Comparison of ENCODE assay signal across 18 cellular contexts in the genomic region with DNA sequence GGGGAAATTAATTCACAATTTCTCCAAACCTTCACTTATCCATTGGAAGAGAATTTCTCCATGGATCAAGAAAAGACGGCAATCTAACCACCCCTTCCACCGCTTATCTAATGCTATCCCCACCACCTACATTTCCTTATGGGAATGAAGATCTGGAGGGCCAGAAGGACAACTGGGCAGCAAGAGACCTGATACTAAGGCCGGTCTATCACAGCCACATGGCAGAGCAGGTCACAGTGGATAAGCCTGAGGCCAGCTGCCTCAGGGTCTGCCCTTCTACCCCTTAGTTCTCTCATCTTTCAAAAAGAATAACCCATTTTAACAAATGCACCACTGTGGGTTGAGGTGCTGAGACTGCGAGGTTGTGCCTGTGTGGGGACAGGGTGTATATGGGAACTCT. TPM values are rescaled to one million over a fixed set of nuclear protein-coding genes. Genes with fewer than 3 reads are reported as not detected.
DNase-seq lines count a peak whose midpoint lies in the region; ATAC-seq and TF ChIP-seq lines count a peak whose summit lies in the region.
"Had no signal": no experiment of that assay in that cellular context is flagged by ENCODE, and none has a peak within 500 bp of the region (broad histone marks: within the 10 kb centered on the region; RNA-seq: fewer than 3 reads in every experiment).

No MANE protein-coding gene starts in this region.

- ATAC-seq in HCT116: no peak
- ATAC-seq: A549 had no signal

- H2AFZ ChIP-seq in HCT116 (ENCODE audit: low read depth, low read length, poor library complexity, severe bottlenecking): no peak overlapping the region

- peak overlapping the region; percentile 92 for H3K27ac Mint-ChIP-seq in activated CD4-positive, alpha-beta T cell treated with anti-CD3 and anti-CD28 coated beads, Interleukin-2, amount 10 ng/mL, durations not matched to agents 24 days and 14 days
- no peak overlapping the region for H3K27ac Mint-ChIP-seq in activated CD4-positive, alpha-beta T cell treated with anti-CD3 and anti-CD28 coated beads, Interleukin-2, amount 10 ng/mL, durations not matched to agents 7 days and 5 days
- peak overlapping the region; percentile 79 for H3K27ac Mint-ChIP-seq in activated naive CD8-positive, alpha-beta T cell treated with anti-CD3 and anti-CD28 coated beads for 36 hours
- H3K27ac Mint-ChIP-seq in nephron progenitor cell: peak overlapping the region; percentile 92

- no TSS peak for BruUV-seq in HCT116 (replicated peaks; lab: Mats Ljungman, UMichigan)

- H3K79me2 ChIP-seq in HCT116 (ENCODE audit: insufficient read depth, low read length): peaks cover 7% of the 10 kb centered on the region; the same call in 1 of the 2 replicates

- intact Hi-C loops in activated CD4-positive, alpha-beta T cell treated with anti-CD3 and anti-CD28 coated beads, Interleukin-2, amount 10 ng/mL, durations not matched to agents 24 days and 14 days (cut with micrococcal nuclease): loop anchor here (5.0 kb wide), 1 partner anchor 1710 kb away; a partner anchor contains a TSS
- intact Hi-C loops in HCT116 (cut with micrococcal nuclease) (no loop called here), esophagus muscularis mucosa (cut with DNase I) (no loop called here)

- H3K9me3 ChIP-seq in HCT116 (ENCODE audit: control insufficient read depth in 1 of 2, insufficient read depth in 1 of 2, low read depth in 1 of 2, low read length in 2 of 2) (no peaks in the 10 kb centered on the region), esophagus muscularis mucosa (no peaks in the 10 kb centered on the region)
- H3K9me3 ChIP-seq: A549, uterus had no signal

- no peaks in the 10 kb centered on the region for H3K27me3 Mint-ChIP-seq in activated CD4-positive, alpha-beta T cell treated with anti-CD3 and anti-CD28 coated beads, Interleukin-2, amount 10 ng/mL, durations not matched to agents 24 days and 14 days
- H3K27me3 Mint-ChIP-seq in activated CD4-positive, alpha-beta T cell treated with anti-CD3 and anti-CD28 coated beads, Interleukin-2, amount 10 ng/mL, durations not matched to agents 7 days and 5 days: no peaks in the 10 kb centered on the region
- no peaks in the 10 kb centered on the region for H3K27me3 Mint-ChIP-seq in activated naive CD8-positive, alpha-beta T cell treated with anti-CD3 and anti-CD28 coated beads for 36 hours
- no peaks in the 10 kb centered on the region for H3K27me3 Mint-ChIP-seq in nephron progenitor cell (ENCODE audit: low read depth, poor library complexity)

- H3K9me3 Mint-ChIP-seq in activated CD4-positive, alpha-beta T cell treated with anti-CD3 and anti-CD28 coated beads, Interleukin-2, amount 10 ng/mL, durations not matched to agents 24 days and 14 days: peaks cover 4% of the 10 kb centered on the region
- peaks cover 2% of the 10 kb centered on the region for H3K9me3 Mint-ChIP-seq in activated CD4-positive, alpha-beta T cell treated with anti-CD3 and anti-CD28 coated beads, Interleukin-2, amount 10 ng/mL, durations not matched to agents 7 days and 5 days
- H3K9me3 Mint-ChIP-seq in activated naive CD8-positive, alpha-beta T cell treated with anti-CD3 and anti-CD28 coated beads for 36 hours: no peaks in the 10 kb centered on the region
- H3K9me3 Mint-ChIP-seq in nephron progenitor cell: no peaks in the 10 kb centered on the region
- H3K9me3 Mint-ChIP-seq: nephron had no signal

- no peaks in the 10 kb centered on the region for H4K20me1 ChIP-seq in HCT116 (ENCODE audit: insufficient read depth)

- POLR2A ChIA-PET in activated CD4-positive, alpha-beta T cell treated with anti-CD3 and anti-CD28 coated beads, Interleukin-2, amount 10 ng/mL, durations not matched to agents 7 days and 5 days (lab: Charles Lee): no interaction called here
- POLR2A ChIA-PET in HCT116 (lab: Charles Lee): no interaction called here

- H3K36me3 ChIP-seq in HCT116 (ENCODE audit: control insufficient read depth in 1 of 2, insufficient read depth in 2 of 2, low read length in 2 of 2) (0 out of 4 replicates have a peak, but pooled peaks cover 0 to 2% of the 10 kb centered on the region in 2 experiments), esophagus muscularis mucosa (no peaks in the 10 kb centered on the region)
- H3K36me3 ChIP-seq: uterus had no signal

- DNase-seq in activated CD4-positive, alpha-beta T cell treated with anti-CD3 and anti-CD28 coated beads, Interleukin-2, amount 10 ng/mL, durations not matched to agents 24 days and 14 days: no peak
- DNase-seq in activated CD4-positive, alpha-beta T cell treated with anti-CD3 and anti-CD28 coated beads, Interleukin-2, amount 10 ng/mL, durations not matched to agents 7 days and 5 days: no peak
- no peak for DNase-seq in HCT116 (ENCODE audit: low read depth, low spot score)
- DNase-seq in activated naive CD8-positive, alpha-beta T cell treated with anti-CD3 and anti-CD28 coated beads for 36 hours: no peak
- DNase-seq in nephron progenitor cell: no peak
- DNase-seq in esophagus muscularis mucosa (ENCODE audit: extremely low spot score): no peak
- DNase-seq in NCI-H1092 treated with DMSO at 0.1 percent for 48 hours (lab: John Stamatoyannopoulos, UW): no peak
- DNase-seq in ureter (ENCODE audit: low spot score): no peak
- DNase-seq: activated naive CD4-positive, alpha-beta T cell treated with anti-CD3 and anti-CD28 coated beads, Interleukin-2, amount 50 U/mL, for 16 hours; dorsolateral prefrontal cortex; NCI-H1436 treated with DMSO at 0.1 percent for 48 hours; SW 1271; uterus had no signal

- H3K4me2 ChIP-seq in HCT116 (ENCODE audit: low read length): peak overlapping the region; percentile 63
- H3K4me2 ChIP-seq: A549 had no signal

- H3K27ac ChIP-seq in HCT116 (ENCODE audit: low read depth, low read length) (peak overlapping the region; percentile 46), esophagus muscularis mucosa (replicated peaks in 1 of 4) (no peak overlapping the region)
- H3K27ac ChIP-seq: A549, C4-2B, dorsolateral prefrontal cortex, RWPE1, uterus, VCaP had no signal

- peaks cover 72 to 89% of the 10 kb centered on the region in 2 experiments for H3K4me1 ChIP-seq in HCT116 (ENCODE audit: control insufficient read depth in 1 of 2, insufficient read depth in 2 of 2, low read length in 2 of 2)
- H3K4me1 ChIP-seq in esophagus muscularis mucosa: peaks cover 21 to 51% (median 30%) of the 10 kb centered on the region in 4 donors
- H3K4me1 ChIP-seq: uterus had no signal

- H3K4me3 ChIP-seq in HCT116 (replicated peaks in 1 of 2; ENCODE audit: low read depth in 1 of 2, low read length in 2 of 2) (peak overlapping the region in 1 of 2 experiments; percentile 21; a peak in 1 of 4 replicates), esophagus muscularis mucosa (no peak overlapping the region)
- H3K4me3 ChIP-seq: A549, dorsolateral prefrontal cortex, uterus had no signal

- peaks cover 25% of the 10 kb centered on the region for H3K36me3 Mint-ChIP-seq in activated CD4-positive, alpha-beta T cell treated with anti-CD3 and anti-CD28 coated beads, Interleukin-2, amount 10 ng/mL, durations not matched to agents 24 days and 14 days (ENCODE audit: low read depth)
- H3K36me3 Mint-ChIP-seq in activated CD4-positive, alpha-beta T cell treated with anti-CD3 and anti-CD28 coated beads, Interleukin-2, amount 10 ng/mL, durations not matched to agents 7 days and 5 days (ENCODE audit: low read depth): peaks cover 4% of the 10 kb centered on the region
- H3K36me3 Mint-ChIP-seq in activated naive CD8-positive, alpha-beta T cell treated with anti-CD3 and anti-CD28 coated beads for 36 hours: peaks cover 23% of the 10 kb centered on the region
- H3K36me3 Mint-ChIP-seq in nephron progenitor cell (ENCODE audit: low read depth): peaks cover 5% of the 10 kb centered on the region

- TF ChIP-seq POLR2A in HCT116 (IDR thresholded peaks at IDR 0.05; ENCODE audit: borderline replicate concordance, extremely low read depth, insufficient read depth, insufficient read length): no peak
- TF ChIP-seq POLR2A in esophagus muscularis mucosa (IDR thresholded peaks at IDR 0.05; ENCODE audit: low read depth): no peak

- TF ChIP-seq RAD21 in HCT116 (IDR thresholded peaks at IDR 0.05; ENCODE audit: low read depth): no peak

- 93% methylated on average over 4 of the region's 4 CpGs for whole genome bisulfite sequencing in esophagus muscularis mucosa

- 0 out of 2 replicates have a peak overlapping the region, but pooled peaks have one; percentile 13 for H3K9ac ChIP-seq in HCT116 (ENCODE audit: low read length)

- peak overlapping the region; percentile 81 for H3K4me3 Mint-ChIP-seq in activated CD4-positive, alpha-beta T cell treated with anti-CD3 and anti-CD28 coated beads, Interleukin-2, amount 10 ng/mL, durations not matched to agents 24 days and 14 days
- no peak overlapping the region for H3K4me3 Mint-ChIP-seq in activated CD4-positive, alpha-beta T cell treated with anti-CD3 and anti-CD28 coated beads, Interleukin-2, amount 10 ng/mL, durations not matched to agents 7 days and 5 days
- H3K4me3 Mint-ChIP-seq in activated naive CD8-positive, alpha-beta T cell treated with anti-CD3 and anti-CD28 coated beads for 36 hours: no peak overlapping the region
- no peak overlapping the region for H3K4me3 Mint-ChIP-seq in nephron progenitor cell
- H3K4me3 Mint-ChIP-seq: nephron had no signal

- RAD21 ChIA-PET in HCT116 (lab: Charles Lee; ENCODE audit: low non-redundant PET in 1 of 2, low total read pairs in 2 of 2, uncharacterized antibody in 2 of 2, unreplicated experiment in 2 of 2): no interaction called here

- H3K27me3 ChIP-seq in HCT116 (ENCODE audit: insufficient read depth, low read length) (no peaks in the 10 kb centered on the region), esophagus muscularis mucosa (no peaks in the 10 kb centered on the region)
- H3K27me3 ChIP-seq: dorsolateral prefrontal cortex, uterus had no signal

- no peak for TF ChIP-seq CTCF in HCT116 (IDR thresholded peaks at IDR 0.05 in 2 of 3, conservative IDR thresholded peaks at IDR 0.05 in 1 of 3; ENCODE audit: borderline replicate concordance in 1 of 3, insufficient read depth in 1 of 3, low read depth in 2 of 3, low read length in 2 of 3)
- TF ChIP-seq CTCF in nephron progenitor cell (IDR thresholded peaks at IDR 0.05): no peak
- TF ChIP-seq CTCF in esophagus muscularis mucosa (IDR thresholded peaks at IDR 0.05): no peak

- CTCF ChIA-PET in activated CD4-positive, alpha-beta T cell treated with anti-CD3 and anti-CD28 coated beads, Interleukin-2, amount 10 ng/mL, durations not matched to agents 7 days and 5 days (lab: Charles Lee): interaction anchor here (0.6 to 0.9 kb wide), 2 partner anchors 29 to 59 kb away, joined by 3 read pairs; no protein-coding TSS in a partner anchor
- CTCF ChIA-PET in HCT116 (lab: Charles Lee): no interaction called here

- H3K4me1 Mint-ChIP-seq in activated CD4-positive, alpha-beta T cell treated with anti-CD3 and anti-CD28 coated beads, Interleukin-2, amount 10 ng/mL, durations not matched to agents 24 days and 14 days: peaks cover 71% of the 10 kb centered on the region
- peaks cover 70% of the 10 kb centered on the region for H3K4me1 Mint-ChIP-seq in activated CD4-positive, alpha-beta T cell treated with anti-CD3 and anti-CD28 coated beads, Interleukin-2, amount 10 ng/mL, durations not matched to agents 7 days and 5 days
- peaks cover 59% of the 10 kb centered on the region for H3K4me1 Mint-ChIP-seq in activated naive CD8-positive, alpha-beta T cell treated with anti-CD3 and anti-CD28 coated beads for 36 hours
- peaks cover 72% of the 10 kb centered on the region for H3K4me1 Mint-ChIP-seq in nephron progenitor cell

- no peaks in the 10 kb centered on the region; the same call in 1 of the 2 replicates for H3K9me2 ChIP-seq in HCT116 (ENCODE audit: insufficient read depth)

- TF ChIP-seq EP300 in esophagus muscularis mucosa (IDR thresholded peaks at IDR 0.05): no peak

RNA-seq across cellular contexts. Expression of a gene that starts 37.1 kb away (rescaled TPM):
- total RNA-seq in activated CD4-positive, alpha-beta T cell treated with anti-CD3 and anti-CD28 coated beads, Interleukin-2, amount 10 ng/mL, durations not matched to agents 24 days and 14 days: 43.0 and 43.7 TPM in 2 replicates
- 10 to 100 TPM; 10.5 to 10.6 TPM for total RNA-seq in activated CD4-positive, alpha-beta T cell treated with anti-CD3 and anti-CD28 coated beads, Interleukin-2, amount 10 ng/mL, durations not matched to agents 7 days and 5 days
- total RNA-seq in HCT116 (2021; ENCODE audit: unreplicated experiment): 46.0 TPM
- 8.9 and 9.9 TPM in 2 replicates for polyA plus RNA-seq in HCT116 (2012)
- total RNA-seq in activated naive CD8-positive, alpha-beta T cell treated with anti-CD3 and anti-CD28 coated beads for 36 hours: 10 to 100 TPM; 21.4 to 22.6 TPM
- 100 to 1,000 TPM in 2 of 4 donors, 10 to 100 TPM in 2; 79.4 to 125 (median 101) TPM for total RNA-seq in esophagus muscularis mucosa
- 56.8 TPM for total RNA-seq in ureter
